In the genomic region with DNA sequence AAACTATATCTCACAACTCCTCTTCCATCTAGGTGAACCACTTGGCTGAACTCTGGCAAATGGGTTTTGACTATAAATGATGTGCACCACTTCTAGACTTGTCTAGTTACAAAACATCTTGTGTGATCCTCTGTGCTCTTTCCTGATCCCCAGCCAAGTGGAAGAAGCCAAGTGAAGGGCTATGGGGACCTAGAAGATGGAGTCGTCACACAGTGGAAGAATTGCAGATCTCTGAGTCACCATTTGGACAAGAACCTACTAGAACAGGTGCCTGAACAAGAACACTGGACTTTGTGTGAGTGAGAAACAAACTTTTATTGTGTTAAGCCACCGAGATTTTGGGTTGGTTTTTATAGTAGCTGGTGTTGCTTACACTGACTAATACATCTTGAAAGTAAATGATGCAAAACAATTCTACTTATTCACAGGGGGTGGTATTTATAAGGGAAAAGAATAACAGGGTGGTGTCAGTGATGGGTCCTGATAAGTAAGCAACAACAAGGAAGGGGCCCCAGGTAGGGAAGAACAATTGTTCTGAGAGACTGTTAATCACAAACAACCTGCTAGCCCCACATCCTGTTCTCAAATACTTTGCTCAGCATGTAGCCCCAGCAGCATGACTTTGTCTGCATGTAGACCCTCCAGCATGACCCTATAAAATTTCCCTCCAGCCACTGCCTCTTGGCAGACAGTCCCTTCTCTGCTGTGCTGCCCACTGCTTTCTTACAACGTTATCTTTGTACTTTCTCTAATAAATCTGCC, we compare ENCODE assay signal across 23 cellular contexts.
A peak's percentile ranks its signal among the peaks of the same experiment; 100 is the strongest.
DNase-seq lines count a peak whose midpoint lies in the region; ATAC-seq, FAIRE-seq and TF ChIP-seq lines count a peak whose summit lies in the region.
"Had no signal": no experiment of that assay in that cellular context is flagged by ENCODE, and none has a peak within 500 bp of the region (broad histone marks: within the 10 kb centered on the region; RNA-seq: fewer than 3 reads in every experiment).

No MANE protein-coding gene starts in this region.

- H3K4me3 ChIP-seq in right atrium auricular region = no peak overlapping the region
- H3K4me3 ChIP-seq in GM23338 = no peak overlapping the region
- H3K4me3 ChIP-seq in bronchial epithelial cell (ENCODE audit: low read depth, low read length) = no peak overlapping the region
- H3K4me3 ChIP-seq: K562 had no signal

- H3K9me2 ChIP-seq in GM23338 (ENCODE audit: insufficient read depth) = peaks cover 11% of the 10 kb centered on the region
- H3K9me2 ChIP-seq: SK-N-SH had no signal

- H3K27me3 ChIP-seq in right atrium auricular region (no peaks in the 10 kb centered on the region), GM23338 (ENCODE audit: insufficient read depth) (no peaks in the 10 kb centered on the region), bronchial epithelial cell (ENCODE audit: control insufficient read depth, insufficient read depth, low read length) (no peaks in the 10 kb centered on the region)

- no peaks in the 10 kb centered on the region for H3K36me3 ChIP-seq in right atrium auricular region
- H3K36me3 ChIP-seq in GM23338 (ENCODE audit: insufficient read depth) = peaks cover 3% of the 10 kb centered on the region; the same call in 1 of the 2 replicates
- H3K36me3 ChIP-seq in bronchial epithelial cell (ENCODE audit: control insufficient read depth, insufficient read depth, low read length) = no peaks in the 10 kb centered on the region

- H3K27ac ChIP-seq in right atrium auricular region = no peak overlapping the region
- no peak overlapping the region for H3K27ac ChIP-seq in GM23338 (ENCODE audit: low read depth)

- H3K9me3 ChIP-seq in right atrium auricular region = no peaks in the 10 kb centered on the region
- H3K9me3 ChIP-seq: SK-N-SH had no signal

- no peak for TF ChIP-seq CTCF in right atrium auricular region (IDR thresholded peaks at IDR 0.05)
- no peak for TF ChIP-seq CTCF in GM23338 (conservative IDR thresholded peaks at IDR 0.05; ENCODE audit: low read depth in 2 of 2)
- TF ChIP-seq CTCF in bronchial epithelial cell (IDR thresholded peaks at IDR 0.05; ENCODE audit: insufficient read depth, low read length, severe bottlenecking) = no peak

- DNase-seq in Right ventricle myocardium inferior (ENCODE audit: missing footprints) = no peak
- no peak for DNase-seq in right atrium auricular region (ENCODE audit: low spot score)
- DNase-seq in GM23338 (ENCODE audit: low spot score) = peak; percentile 10
- peak; percentile 46 for DNase-seq in bronchial epithelial cell (ENCODE audit: low read depth)
- no peak for DNase-seq in sciatic nerve (ENCODE audit: low spot score)
- no peak for DNase-seq in D341Med (ENCODE audit: low spot score)
- DNase-seq in H4 (ENCODE audit: low spot score) = no peak
- no peak for DNase-seq in G401 (ENCODE audit: low spot score)
- DNase-seq: Calu3; CD8-positive, alpha-beta T cell; DMS53; NCI-H1105 treated with DMSO at 0.1 percent for 48 hours; NCI-H1694 treated with DMSO at 0.1 percent for 48 hours; NCI-H2107; NCI-H510A; NCI-H748 treated with DMSO at 0.1 percent for 48 hours; NK-92 treated with Interleukin-12 subunit alpha and Interleukin-12 subunit beta, amount 100 ng/mL, for 24 hours; SHP77 treated with DMSO at 0.1 percent for 48 hours; SK-N-SH had no signal

- no peaks in the 10 kb centered on the region for H3K79me2 ChIP-seq in GM23338 (replicated peaks; ENCODE audit: insufficient read depth)

- H3K27me3 Mint-ChIP-seq in GM23338 (ENCODE audit: insufficient read depth, low read depth, poor library complexity) = no peaks in the 10 kb centered on the region

- H3K4me3 Mint-ChIP-seq in GM23338 = no peak overlapping the region
- H3K4me3 Mint-ChIP-seq: B cell; CD8-positive, alpha-beta T cell had no signal

- H3K4me1 ChIP-seq in right atrium auricular region (no peaks in the 10 kb centered on the region), GM23338 (ENCODE audit: insufficient read depth) (peaks cover 11% of the 10 kb centered on the region; the same call in 1 of the 2 replicates)

- no peaks in the 10 kb centered on the region for H4K20me1 ChIP-seq in GM23338 (replicated peaks; ENCODE audit: insufficient read depth)

- peaks cover 16% of the 10 kb centered on the region for H3K9me3 Mint-ChIP-seq in GM23338
- H3K9me3 Mint-ChIP-seq: CD8-positive, alpha-beta T cell had no signal

- no peaks in the 10 kb centered on the region for H3F3A ChIP-seq in GM23338 (replicated peaks; ENCODE audit: low read depth)

- no peak overlapping the region for H3K4me2 ChIP-seq in GM23338
- H3K4me2 ChIP-seq: SK-N-SH had no signal

- peak; percentile 37 for ATAC-seq in Right ventricle myocardium inferior
- no peak for ATAC-seq in GM23338
- ATAC-seq in sciatic nerve = peak; percentile 90
- ATAC-seq: CD8-positive, alpha-beta T cell; HCT116; K562 had no signal

- no peak overlapping the region for H3K27ac Mint-ChIP-seq in GM23338
- H3K27ac Mint-ChIP-seq: B cell; CD8-positive, alpha-beta T cell had no signal

- in situ Hi-C loops in G401 (cut with HindIII; ENCODE audit: low sequenced_read_pairs) = no loop called here

- H3K4me1 Mint-ChIP-seq in GM23338 = peaks cover 3% of the 10 kb centered on the region; the same call in 2 of the 3 replicates
- H3K4me1 Mint-ChIP-seq: B cell had no signal

- peak; percentile 23 for FAIRE-seq in bronchial epithelial cell (lab: Jason Lieb, UNC)
- FAIRE-seq: K562, RCC 7860 had no signal

- peaks cover 18% of the 10 kb centered on the region for H3K36me3 Mint-ChIP-seq in GM23338 (ENCODE audit: low read depth)
- H3K36me3 Mint-ChIP-seq: CD8-positive, alpha-beta T cell had no signal

- intact Hi-C loops in Right ventricle myocardium inferior (cut with DNase I) = no loop called here
- intact Hi-C loops in sciatic nerve (cut with DNase I) = no loop called here

- no peak overlapping the region for H2AFZ ChIP-seq in GM23338

TF ChIP-seq in GM23338, 12 proteins besides CTCF, POLR2A, EP300 and RAD21 (continues in another document):
- TF ChIP-seq, protein P1, sequence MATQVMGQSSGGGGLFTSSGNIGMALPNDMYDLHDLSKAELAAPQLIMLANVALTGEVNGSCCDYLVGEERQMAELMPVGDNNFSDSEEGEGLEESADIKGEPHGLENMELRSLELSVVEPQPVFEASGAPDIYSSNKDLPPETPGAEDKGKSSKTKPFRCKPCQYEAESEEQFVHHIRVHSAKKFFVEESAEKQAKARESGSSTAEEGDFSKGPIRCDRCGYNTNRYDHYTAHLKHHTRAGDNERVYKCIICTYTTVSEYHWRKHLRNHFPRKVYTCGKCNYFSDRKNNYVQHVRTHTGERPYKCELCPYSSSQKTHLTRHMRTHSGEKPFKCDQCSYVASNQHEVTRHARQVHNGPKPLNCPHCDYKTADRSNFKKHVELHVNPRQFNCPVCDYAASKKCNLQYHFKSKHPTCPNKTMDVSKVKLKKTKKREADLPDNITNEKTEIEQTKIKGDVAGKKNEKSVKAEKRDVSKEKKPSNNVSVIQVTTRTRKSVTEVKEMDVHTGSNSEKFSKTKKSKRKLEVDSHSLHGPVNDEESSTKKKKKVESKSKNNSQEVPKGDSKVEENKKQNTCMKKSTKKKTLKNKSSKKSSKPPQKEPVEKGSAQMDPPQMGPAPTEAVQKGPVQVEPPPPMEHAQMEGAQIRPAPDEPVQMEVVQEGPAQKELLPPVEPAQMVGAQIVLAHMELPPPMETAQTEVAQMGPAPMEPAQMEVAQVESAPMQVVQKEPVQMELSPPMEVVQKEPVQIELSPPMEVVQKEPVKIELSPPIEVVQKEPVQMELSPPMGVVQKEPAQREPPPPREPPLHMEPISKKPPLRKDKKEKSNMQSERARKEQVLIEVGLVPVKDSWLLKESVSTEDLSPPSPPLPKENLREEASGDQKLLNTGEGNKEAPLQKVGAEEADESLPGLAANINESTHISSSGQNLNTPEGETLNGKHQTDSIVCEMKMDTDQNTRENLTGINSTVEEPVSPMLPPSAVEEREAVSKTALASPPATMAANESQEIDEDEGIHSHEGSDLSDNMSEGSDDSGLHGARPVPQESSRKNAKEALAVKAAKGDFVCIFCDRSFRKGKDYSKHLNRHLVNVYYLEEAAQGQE (IDR thresholded peaks at IDR 0.05; ENCODE audit: unreplicated experiment) = no peak
- no peak for TF ChIP-seq JUNB (IDR thresholded peaks at IDR 0.05; ENCODE audit: unreplicated experiment)
- no peak for TF ChIP-seq STAT1 (IDR thresholded peaks at IDR 0.05; ENCODE audit: unreplicated experiment)

Comparison
In these comparisons a context has a peak if more than half of its experiments do, and no peak if none do; other contexts are left out.
1. DNase-seq: peak in GM23338 (single experiment) and bronchial epithelial cell (single experiment); none in Right ventricle myocardium inferior (single experiment), right atrium auricular region (single experiment), sciatic nerve (single experiment), D341Med (single experiment), H4 (single experiment) and G401 (single experiment).